In the genomic region with DNA sequence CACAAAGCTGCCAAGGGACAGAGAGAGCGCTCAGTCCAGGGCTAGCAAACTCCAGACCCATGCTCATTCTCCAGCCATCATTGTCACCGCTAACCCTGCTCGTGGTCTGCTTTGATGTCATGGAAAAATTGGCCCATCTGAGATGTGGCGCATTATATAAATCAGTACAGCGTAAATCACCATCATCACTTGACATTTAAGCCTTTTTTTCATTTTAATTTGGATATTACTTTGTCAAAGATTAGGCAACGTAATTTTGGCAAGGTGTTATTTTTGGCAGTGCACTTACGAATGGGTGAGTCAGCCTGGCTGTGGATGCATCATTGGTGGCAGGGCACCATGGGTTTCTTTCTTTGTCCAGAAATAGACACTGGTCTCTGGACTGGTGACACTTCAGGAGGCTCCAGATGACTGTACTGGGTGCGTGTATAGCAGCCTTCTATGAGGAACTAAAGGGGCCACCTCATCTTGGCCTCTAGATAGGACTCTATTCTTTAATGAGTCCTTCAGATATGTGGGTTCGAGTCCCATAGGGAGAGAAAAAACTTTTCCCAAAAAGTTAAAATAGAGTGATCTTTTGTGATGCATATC, we compare ENCODE assay signal across 1 cellular context.
TF ChIP-seq lines count a peak whose summit lies in the region.

No MANE protein-coding gene starts in this region.

TF ChIP-seq in SK-N-SH, 30 proteins besides CTCF, POLR2A, EP300 and RAD21:
- no peak for TF ChIP-seq FOXM1 (IDR thresholded peaks at IDR 0.05; ENCODE audit: low read depth)
- TF ChIP-seq, protein P1, sequence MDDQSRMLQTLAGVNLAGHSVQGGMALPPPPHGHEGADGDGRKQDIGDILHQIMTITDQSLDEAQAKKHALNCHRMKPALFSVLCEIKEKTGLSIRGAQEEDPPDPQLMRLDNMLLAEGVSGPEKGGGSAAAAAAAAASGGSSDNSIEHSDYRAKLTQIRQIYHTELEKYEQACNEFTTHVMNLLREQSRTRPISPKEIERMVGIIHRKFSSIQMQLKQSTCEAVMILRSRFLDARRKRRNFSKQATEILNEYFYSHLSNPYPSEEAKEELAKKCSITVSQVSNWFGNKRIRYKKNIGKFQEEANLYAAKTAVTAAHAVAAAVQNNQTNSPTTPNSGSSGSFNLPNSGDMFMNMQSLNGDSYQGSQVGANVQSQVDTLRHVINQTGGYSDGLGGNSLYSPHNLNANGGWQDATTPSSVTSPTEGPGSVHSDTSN (IDR thresholded peaks at IDR 0.05), result peak; percentile 52
- 0 out of 2 replicates have a peak, but pooled peaks have one; percentile 47 for TF ChIP-seq TCF12 (IDR thresholded peaks at IDR 0.05)
- TF ChIP-seq MXI1 (IDR thresholded peaks at IDR 0.05; ENCODE audit: low read depth, low read length), result no peak
- no peak for TF ChIP-seq YY1 (IDR thresholded peaks at IDR 0.05; ENCODE audit: low read depth)
- TF ChIP-seq GATA2 (CRISPR knock-in tag; IDR thresholded peaks at IDR 0.05), result no peak
- TF ChIP-seq FOSL2 (IDR thresholded peaks at IDR 0.05; ENCODE audit: borderline replicate concordance, low read depth), result peak; percentile 83
- TF ChIP-seq JUND (IDR thresholded peaks at IDR 0.05), result peak; percentile 53; the same call in 1 of the 2 replicates
- TF ChIP-seq, protein P2, sequence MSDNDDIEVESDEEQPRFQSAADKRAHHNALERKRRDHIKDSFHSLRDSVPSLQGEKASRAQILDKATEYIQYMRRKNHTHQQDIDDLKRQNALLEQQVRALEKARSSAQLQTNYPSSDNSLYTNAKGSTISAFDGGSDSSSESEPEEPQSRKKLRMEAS (IDR thresholded peaks at IDR 0.05; ENCODE audit: low read depth), result no peak
- no peak for TF ChIP-seq GABPA (IDR thresholded peaks at IDR 0.05; ENCODE audit: low read depth)
- TF ChIP-seq, protein P3, sequence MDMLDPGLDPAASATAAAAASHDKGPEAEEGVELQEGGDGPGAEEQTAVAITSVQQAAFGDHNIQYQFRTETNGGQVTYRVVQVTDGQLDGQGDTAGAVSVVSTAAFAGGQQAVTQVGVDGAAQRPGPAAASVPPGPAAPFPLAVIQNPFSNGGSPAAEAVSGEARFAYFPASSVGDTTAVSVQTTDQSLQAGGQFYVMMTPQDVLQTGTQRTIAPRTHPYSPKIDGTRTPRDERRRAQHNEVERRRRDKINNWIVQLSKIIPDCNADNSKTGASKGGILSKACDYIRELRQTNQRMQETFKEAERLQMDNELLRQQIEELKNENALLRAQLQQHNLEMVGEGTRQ (IDR thresholded peaks at IDR 0.05; ENCODE audit: borderline replicate concordance, low read depth, low read length), result no peak
- no peak for TF ChIP-seq NRF1 (IDR thresholded peaks at IDR 0.05; ENCODE audit: low read depth, low read length)
- TF ChIP-seq MEF2A (IDR thresholded peaks at IDR 0.05; ENCODE audit: borderline replicate concordance, low read depth), result peak; percentile 34; the same call in 1 of the 2 replicates
- TF ChIP-seq EZH2phosphoT487 (IDR thresholded peaks at IDR 0.05; ENCODE audit: borderline replicate concordance, low read depth), result no peak
- no peak for TF ChIP-seq TEAD4 (IDR thresholded peaks at IDR 0.05; ENCODE audit: borderline replicate concordance, insufficient read depth)
- TF ChIP-seq NFIC (IDR thresholded peaks at IDR 0.05; ENCODE audit: borderline replicate concordance), result peak; percentile 79
- TF ChIP-seq, protein P4, sequence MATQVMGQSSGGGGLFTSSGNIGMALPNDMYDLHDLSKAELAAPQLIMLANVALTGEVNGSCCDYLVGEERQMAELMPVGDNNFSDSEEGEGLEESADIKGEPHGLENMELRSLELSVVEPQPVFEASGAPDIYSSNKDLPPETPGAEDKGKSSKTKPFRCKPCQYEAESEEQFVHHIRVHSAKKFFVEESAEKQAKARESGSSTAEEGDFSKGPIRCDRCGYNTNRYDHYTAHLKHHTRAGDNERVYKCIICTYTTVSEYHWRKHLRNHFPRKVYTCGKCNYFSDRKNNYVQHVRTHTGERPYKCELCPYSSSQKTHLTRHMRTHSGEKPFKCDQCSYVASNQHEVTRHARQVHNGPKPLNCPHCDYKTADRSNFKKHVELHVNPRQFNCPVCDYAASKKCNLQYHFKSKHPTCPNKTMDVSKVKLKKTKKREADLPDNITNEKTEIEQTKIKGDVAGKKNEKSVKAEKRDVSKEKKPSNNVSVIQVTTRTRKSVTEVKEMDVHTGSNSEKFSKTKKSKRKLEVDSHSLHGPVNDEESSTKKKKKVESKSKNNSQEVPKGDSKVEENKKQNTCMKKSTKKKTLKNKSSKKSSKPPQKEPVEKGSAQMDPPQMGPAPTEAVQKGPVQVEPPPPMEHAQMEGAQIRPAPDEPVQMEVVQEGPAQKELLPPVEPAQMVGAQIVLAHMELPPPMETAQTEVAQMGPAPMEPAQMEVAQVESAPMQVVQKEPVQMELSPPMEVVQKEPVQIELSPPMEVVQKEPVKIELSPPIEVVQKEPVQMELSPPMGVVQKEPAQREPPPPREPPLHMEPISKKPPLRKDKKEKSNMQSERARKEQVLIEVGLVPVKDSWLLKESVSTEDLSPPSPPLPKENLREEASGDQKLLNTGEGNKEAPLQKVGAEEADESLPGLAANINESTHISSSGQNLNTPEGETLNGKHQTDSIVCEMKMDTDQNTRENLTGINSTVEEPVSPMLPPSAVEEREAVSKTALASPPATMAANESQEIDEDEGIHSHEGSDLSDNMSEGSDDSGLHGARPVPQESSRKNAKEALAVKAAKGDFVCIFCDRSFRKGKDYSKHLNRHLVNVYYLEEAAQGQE (IDR thresholded peaks at IDR 0.05; ENCODE audit: low read depth, low read length), result no peak
- TF ChIP-seq POLR2AphosphoS5 (IDR thresholded peaks at IDR 0.05; ENCODE audit: low read depth, low read length), result no peak
- TF ChIP-seq, protein P5, sequence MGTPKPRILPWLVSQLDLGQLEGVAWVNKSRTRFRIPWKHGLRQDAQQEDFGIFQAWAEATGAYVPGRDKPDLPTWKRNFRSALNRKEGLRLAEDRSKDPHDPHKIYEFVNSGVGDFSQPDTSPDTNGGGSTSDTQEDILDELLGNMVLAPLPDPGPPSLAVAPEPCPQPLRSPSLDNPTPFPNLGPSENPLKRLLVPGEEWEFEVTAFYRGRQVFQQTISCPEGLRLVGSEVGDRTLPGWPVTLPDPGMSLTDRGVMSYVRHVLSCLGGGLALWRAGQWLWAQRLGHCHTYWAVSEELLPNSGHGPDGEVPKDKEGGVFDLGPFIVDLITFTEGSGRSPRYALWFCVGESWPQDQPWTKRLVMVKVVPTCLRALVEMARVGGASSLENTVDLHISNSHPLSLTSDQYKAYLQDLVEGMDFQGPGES (IDR thresholded peaks at IDR 0.05; ENCODE audit: low read depth, low read length), result no peak
TF ChIP-seq in SK-N-SH: peak in this region for 6.
